Comparison of ENCODE assay signal across 22 cellular contexts in the genomic region with DNA sequence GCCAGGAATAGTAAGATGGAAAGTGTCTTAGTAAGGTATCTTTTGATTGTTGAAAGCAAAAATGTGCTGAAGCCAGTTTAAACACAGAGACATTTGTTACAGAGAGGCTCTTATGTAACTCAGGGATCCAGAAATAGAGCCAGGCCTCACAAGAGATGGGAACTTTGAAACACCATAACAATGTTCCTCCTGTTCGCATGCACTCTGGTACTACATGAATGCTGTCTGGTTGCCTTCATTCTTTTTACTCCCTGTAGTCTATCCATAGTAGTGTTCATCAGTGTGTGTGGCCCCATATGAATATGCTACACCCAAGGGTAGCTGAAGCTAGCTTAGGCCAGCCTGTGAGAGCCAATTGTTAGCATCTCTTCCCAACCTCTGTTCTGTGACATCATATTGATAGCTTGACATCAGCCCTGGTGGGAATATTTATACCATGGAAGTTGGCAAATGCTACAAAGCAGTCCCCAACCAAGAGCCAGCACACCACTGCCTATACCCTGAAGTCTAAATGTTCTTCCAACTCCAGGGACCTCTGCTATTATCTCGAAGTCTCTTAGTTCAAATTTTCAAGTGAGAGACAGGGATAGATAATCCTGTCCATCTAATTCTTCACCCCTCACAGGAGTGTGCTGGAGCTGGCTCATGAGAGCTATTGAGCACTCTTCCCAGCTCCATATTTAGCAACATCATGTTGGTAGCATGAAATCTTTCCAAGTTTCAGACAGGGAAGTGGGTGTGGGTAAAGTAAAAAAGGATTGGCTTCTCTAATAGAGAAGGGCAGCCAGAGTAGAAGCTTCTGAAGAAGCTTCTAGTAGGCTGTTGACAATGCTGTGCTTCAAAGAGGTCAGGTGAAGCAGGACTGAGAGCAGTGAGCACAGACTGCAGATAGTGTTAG. TPM values are rescaled to one million over a fixed set of nuclear protein-coding genes. Genes with fewer than 3 reads are reported as not detected.
DNase-seq lines count a peak whose midpoint lies in the region; ATAC-seq and TF ChIP-seq lines count a peak whose summit lies in the region.
"Had no signal": no experiment of that assay in that cellular context is flagged by ENCODE, and none has a peak within 500 bp of the region (broad histone marks: within the 10 kb centered on the region; RNA-seq: fewer than 3 reads in every experiment).

No MANE protein-coding gene starts in this region.

- H3K4me3 Mint-ChIP-seq in activated CD8-positive, alpha-beta T cell treated with anti-CD3 and anti-CD28 coated beads, Interleukin-2, amount 10 ng/mL, durations not matched to agents 7 days and 5 days: no peak overlapping the region
- H3K4me3 Mint-ChIP-seq in activated CD8-positive, alpha-beta T cell treated with anti-CD3 and anti-CD28 coated beads for 36 hours: no peak overlapping the region
- H3K4me3 Mint-ChIP-seq: activated CD4-positive, alpha-beta memory T cell treated with anti-CD3 and anti-CD28 coated beads for 36 hours; naive thymus-derived CD8-positive, alpha-beta T cell; stimulated activated naive B cell treated with anti-CD40 and anti-IgM and Interleukin-4, amounts not matched to agents 10 μg/mL and 1 μg/mL and 100 μg/mL, for 72 hours had no signal

- TF ChIP-seq CTCF in activated CD8-positive, alpha-beta T cell treated with anti-CD3 and anti-CD28 coated beads for 36 hours (IDR thresholded peaks at IDR 0.05): no peak
- TF ChIP-seq CTCF in gastroesophageal sphincter (IDR thresholded peaks at IDR 0.05) (no peak), tibial artery (IDR thresholded peaks at IDR 0.05) (no peak)

- H3K36me3 Mint-ChIP-seq in activated CD8-positive, alpha-beta T cell treated with anti-CD3 and anti-CD28 coated beads, Interleukin-2, amount 10 ng/mL, durations not matched to agents 7 days and 5 days (ENCODE audit: low read depth): peaks cover 56% of the 10 kb centered on the region
- peaks cover 42% of the 10 kb centered on the region for H3K36me3 Mint-ChIP-seq in activated CD8-positive, alpha-beta T cell treated with anti-CD3 and anti-CD28 coated beads for 36 hours (ENCODE audit: low read depth)

- CTCF ChIA-PET in activated CD8-positive, alpha-beta T cell treated with anti-CD3 and anti-CD28 coated beads, Interleukin-2, amount 10 ng/mL, durations not matched to agents 7 days and 5 days (lab: Charles Lee): interaction anchor here (0.9 kb wide), 1 partner anchor 8 kb away, joined by 3 read pairs; no protein-coding TSS in a partner anchor
- CTCF ChIA-PET in activated CD8-positive, alpha-beta T cell treated with anti-CD3 and anti-CD28 coated beads for 36 hours (lab: Charles Lee): interaction anchor here (0.8 kb wide), 1 partner anchor 28 kb away, joined by 3 read pairs; no protein-coding TSS in a partner anchor

- no peak for TF ChIP-seq EP300 in gastroesophageal sphincter (IDR thresholded peaks at IDR 0.05)

- no peaks in the 10 kb centered on the region for H3K27me3 ChIP-seq in gastroesophageal sphincter
- no peaks in the 10 kb centered on the region for H3K27me3 ChIP-seq in tibial artery
- H3K27me3 ChIP-seq: upper lobe of left lung had no signal

- no peak for ATAC-seq in activated CD8-positive, alpha-beta T cell treated with anti-CD3 and anti-CD28 coated beads, Interleukin-2, amount 10 ng/mL, durations not matched to agents 7 days and 5 days
- no peak for ATAC-seq in activated CD8-positive, alpha-beta T cell treated with anti-CD3 and anti-CD28 coated beads for 36 hours
- peak; percentile 22 for ATAC-seq in gastroesophageal sphincter
- ATAC-seq: naive thymus-derived CD8-positive, alpha-beta T cell; stimulated activated naive B cell treated with anti-CD40 and anti-IgM and Interleukin-4, amounts not matched to agents 10 μg/mL and 1 μg/mL and 100 μg/mL, for 72 hours had no signal

- no peaks in the 10 kb centered on the region for H3K27me3 Mint-ChIP-seq in activated CD8-positive, alpha-beta T cell treated with anti-CD3 and anti-CD28 coated beads, Interleukin-2, amount 10 ng/mL, durations not matched to agents 7 days and 5 days (ENCODE audit: low read depth)
- no peaks in the 10 kb centered on the region for H3K27me3 Mint-ChIP-seq in activated CD8-positive, alpha-beta T cell treated with anti-CD3 and anti-CD28 coated beads for 36 hours
- H3K27me3 Mint-ChIP-seq: activated CD4-positive, alpha-beta memory T cell treated with anti-CD3 and anti-CD28 coated beads for 36 hours; naive thymus-derived CD8-positive, alpha-beta T cell; stimulated activated naive B cell treated with anti-CD40 and anti-IgM and Interleukin-4, amounts not matched to agents 10 μg/mL and 1 μg/mL and 100 μg/mL, for 72 hours had no signal

- POLR2A ChIA-PET in activated CD8-positive, alpha-beta T cell treated with anti-CD3 and anti-CD28 coated beads, Interleukin-2, amount 10 ng/mL, durations not matched to agents 7 days and 5 days (lab: Charles Lee): interaction anchor here (2.1 kb wide), 1 partner anchor 7 kb away, joined by 8 read pairs; the partner anchor contains the start of genes ESF1 and NDUFAF5
- POLR2A ChIA-PET in activated CD8-positive, alpha-beta T cell treated with anti-CD3 and anti-CD28 coated beads for 36 hours (lab: Charles Lee): no interaction called here

- H3K27ac Mint-ChIP-seq in activated CD8-positive, alpha-beta T cell treated with anti-CD3 and anti-CD28 coated beads, Interleukin-2, amount 10 ng/mL, durations not matched to agents 7 days and 5 days: peak overlapping the region; percentile 4
- H3K27ac Mint-ChIP-seq in activated CD8-positive, alpha-beta T cell treated with anti-CD3 and anti-CD28 coated beads for 36 hours: no peak overlapping the region
- H3K27ac Mint-ChIP-seq: activated CD4-positive, alpha-beta memory T cell treated with anti-CD3 and anti-CD28 coated beads for 36 hours; stimulated activated naive B cell treated with anti-CD40 and anti-IgM and Interleukin-4, amounts not matched to agents 10 μg/mL and 1 μg/mL and 100 μg/mL, for 72 hours had no signal

- H3K4me1 ChIP-seq in gastroesophageal sphincter (peaks cover 0 to 41% (median 5%) of the 10 kb centered on the region in 3 donors), tibial artery (peaks cover 0 to 19% (median 8%) of the 10 kb centered on the region in 4 donors)

- H3K36me3 ChIP-seq in gastroesophageal sphincter: peaks cover 0 to 82% of the 10 kb centered on the region in 2 donors
- H3K36me3 ChIP-seq in tibial artery: peaks cover 49 to 68% (median 50%) of the 10 kb centered on the region in 3 donors

- intact Hi-C loops in activated CD8-positive, alpha-beta T cell treated with anti-CD3 and anti-CD28 coated beads for 36 hours (cut with micrococcal nuclease): no loop called here
- intact Hi-C loops in tibial artery (cut with DNase I; ENCODE audit: low total_unique reads): no loop called here

- no peak for DNase-seq in activated CD8-positive, alpha-beta T cell treated with anti-CD3 and anti-CD28 coated beads, Interleukin-2, amount 10 ng/mL, durations not matched to agents 7 days and 5 days
- no peak for DNase-seq in activated CD8-positive, alpha-beta T cell treated with anti-CD3 and anti-CD28 coated beads for 36 hours
- DNase-seq in medulla oblongata (ENCODE audit: extremely low spot score) (peak; percentile 62), superior temporal gyrus (ENCODE audit: extremely low spot score) (peak; percentile 81), NCI-H748 (lab: John Stamatoyannopoulos, UW; ENCODE audit: unreplicated experiment) (no peak), tibial artery (no peak)
- no peak for DNase-seq in effector CD8-positive, alpha-beta T cell (lab: John Stamatoyannopoulos, UW)
- DNase-seq: 8988T; activated CD4-positive, alpha-beta memory T cell treated with anti-CD3 and anti-CD28 coated beads for 36 hours; activated naive CD4-positive, alpha-beta T cell treated with Interleukin-2 at 50 U/mL for 16 hours; AML-193; COR-L47; mesenchymal stem cell; naive thymus-derived CD8-positive, alpha-beta T cell; NCI-H187; NCI-H226; stimulated activated CD4-positive, alpha-beta T cell treated with anti-CD3 and anti-CD28 coated beads, Interleukin-1b, Interleukin-23, amount 100 ng/mL, for 48 hours; stimulated activated naive B cell treated with anti-CD40 and anti-IgM and Interleukin-4, amounts not matched to agents 10 μg/mL and 1 μg/mL and 100 μg/mL, for 72 hours; upper lobe of left lung; WERI-Rb-1 had no signal

- no peak overlapping the region for H3K4me3 ChIP-seq in gastroesophageal sphincter
- H3K4me3 ChIP-seq in tibial artery: no peak overlapping the region
- H3K4me3 ChIP-seq: HAP-1, upper lobe of left lung had no signal

- H3K9me3 Mint-ChIP-seq in activated CD8-positive, alpha-beta T cell treated with anti-CD3 and anti-CD28 coated beads, Interleukin-2, amount 10 ng/mL, durations not matched to agents 7 days and 5 days (ENCODE audit: insufficient read depth): no peaks in the 10 kb centered on the region
- no peaks in the 10 kb centered on the region for H3K9me3 Mint-ChIP-seq in activated CD8-positive, alpha-beta T cell treated with anti-CD3 and anti-CD28 coated beads for 36 hours
- H3K9me3 Mint-ChIP-seq: activated CD4-positive, alpha-beta memory T cell treated with anti-CD3 and anti-CD28 coated beads for 36 hours; naive thymus-derived CD8-positive, alpha-beta T cell; stimulated activated naive B cell treated with anti-CD40 and anti-IgM and Interleukin-4, amounts not matched to agents 10 μg/mL and 1 μg/mL and 100 μg/mL, for 72 hours had no signal

- no peak for TF ChIP-seq POLR2A in gastroesophageal sphincter (IDR thresholded peaks at IDR 0.05)

- H3K4me1 Mint-ChIP-seq in activated CD8-positive, alpha-beta T cell treated with anti-CD3 and anti-CD28 coated beads, Interleukin-2, amount 10 ng/mL, durations not matched to agents 7 days and 5 days (ENCODE audit: low read depth): peaks cover 8% of the 10 kb centered on the region
- H3K4me1 Mint-ChIP-seq in activated CD8-positive, alpha-beta T cell treated with anti-CD3 and anti-CD28 coated beads for 36 hours (ENCODE audit: low read depth): peaks cover 12% of the 10 kb centered on the region

- 67 to 82% methylated on average over 2 of the region's 2 CpGs for WGBS in gastroesophageal sphincter (ENCODE audit: low coverage in 1 of 2), 2 donors

- H3K9me3 ChIP-seq in gastroesophageal sphincter: no peaks in the 10 kb centered on the region
- no peaks in the 10 kb centered on the region for H3K9me3 ChIP-seq in tibial artery
- H3K9me3 ChIP-seq: HAP-1, upper lobe of left lung had no signal

- H3K27ac ChIP-seq in gastroesophageal sphincter: peak overlapping the region; percentile 36 to 63 (median 48)
- no peak overlapping the region for H3K27ac ChIP-seq in tibial artery
- H3K27ac ChIP-seq: upper lobe of left lung, WERI-Rb-1 had no signal

RNA-seq across cellular contexts. Expression of gene NDUFAF5, which starts 7.0 kb away (rescaled TPM):
- total RNA-seq in activated CD8-positive, alpha-beta T cell treated with anti-CD3 and anti-CD28 coated beads, Interleukin-2, amount 10 ng/mL, durations not matched to agents 7 days and 5 days: 10 to 100 TPM; 26.3 to 34.6 TPM
- total RNA-seq in activated CD8-positive, alpha-beta T cell treated with anti-CD3 and anti-CD28 coated beads for 36 hours: 10 to 100 TPM; 25.9 to 28.4 TPM
- total RNA-seq in gastroesophageal sphincter: 10 to 100 TPM; 11.3 to 38.8 (median 13.8) TPM

RNA-seq across cellular contexts. Expression of gene ESF1, which starts 7.1 kb away (rescaled TPM):
- total RNA-seq in activated CD8-positive, alpha-beta T cell treated with anti-CD3 and anti-CD28 coated beads, Interleukin-2, amount 10 ng/mL, durations not matched to agents 7 days and 5 days: 10 to 100 TPM; 13.1 to 13.2 TPM
- total RNA-seq in activated CD8-positive, alpha-beta T cell treated with anti-CD3 and anti-CD28 coated beads for 36 hours: 10 to 100 TPM; 19.9 to 20.4 TPM
- total RNA-seq in gastroesophageal sphincter: 10 to 100 TPM; 12.8 to 16.2 (median 14.6) TPM

Comparison
In these comparisons a context has a peak if more than half of its experiments do, and no peak if none do; other contexts are left out.
1. DNase-seq: peak in medulla oblongata (single experiment) and superior temporal gyrus (single experiment); none in activated CD8-positive, alpha-beta T cell treated with anti-CD3 and anti-CD28 coated beads, Interleukin-2, amount 10 ng/mL, durations not matched to agents 7 days and 5 days (single experiment), activated CD8-positive, alpha-beta T cell treated with anti-CD3 and anti-CD28 coated beads for 36 hours (single experiment), NCI-H748 (single experiment), effector CD8-positive, alpha-beta T cell (single experiment) and tibial artery (0 of 2).
2. H3K27ac ChIP-seq: peak in gastroesophageal sphincter (4 of 4); none in tibial artery (0 of 2).